Comparison of ENCODE assay signal across 8 cellular contexts in the genomic region with DNA sequence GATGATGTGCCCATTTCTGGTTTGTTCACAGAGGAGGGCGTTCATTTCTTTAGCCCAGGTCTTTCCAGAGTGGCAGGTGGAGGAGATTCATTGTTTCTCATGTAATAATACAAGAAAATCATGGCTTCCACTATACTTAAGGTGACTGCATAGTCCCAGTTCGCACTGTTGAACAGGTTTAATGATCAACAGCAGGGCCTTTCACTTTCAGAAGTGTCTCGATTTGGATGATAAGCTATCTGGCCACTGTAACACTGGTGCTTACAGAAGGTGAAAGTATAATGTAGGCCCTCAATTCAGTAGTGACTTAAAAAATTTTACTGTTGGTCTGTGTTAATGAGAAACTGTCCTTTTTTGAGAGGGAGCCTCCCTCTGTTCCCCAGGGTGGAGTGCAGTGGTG. TPM values are rescaled to one million over a fixed set of nuclear protein-coding genes. Genes with fewer than 3 reads are reported as not detected.
DNase-seq lines count a peak whose midpoint lies in the region; ATAC-seq and TF ChIP-seq lines count a peak whose summit lies in the region.

No MANE protein-coding gene starts in this region.

- BruUV-seq in HCT116 (replicated peaks; lab: Mats Ljungman, UMichigan) (no TSS peak), PC-9 (replicated peaks; lab: Mats Ljungman, UMichigan) (no TSS peak)

- peak overlapping the region; percentile 93 for H3K4me2 ChIP-seq in HCT116 (ENCODE audit: low read length)
- peak overlapping the region; percentile 79 for H3K4me2 ChIP-seq in PC-9

- H3K9me3 ChIP-seq in HCT116 (ENCODE audit: control insufficient read depth in 1 of 2, insufficient read depth in 1 of 2, low read depth in 1 of 2, low read length in 2 of 2) (no peaks in the 10 kb centered on the region), PC-9 (ENCODE audit: insufficient read depth, low read depth) (no peaks in the 10 kb centered on the region), MG63 (no peaks in the 10 kb centered on the region)

- H3K36me3 ChIP-seq in HCT116 (ENCODE audit: control insufficient read depth in 1 of 2, insufficient read depth in 2 of 2, low read length in 2 of 2) (peaks cover under 1 to 7% of the 10 kb centered on the region in 2 experiments; a peak in 3 of 4 replicates), PC-9 (ENCODE audit: low read depth) (no peaks in the 10 kb centered on the region), kidney epithelial cell (ENCODE audit: control insufficient read depth, insufficient read depth, low read length) (no peaks in the 10 kb centered on the region), MG63 (peaks cover 24% of the 10 kb centered on the region)

- RAD21 ChIA-PET in HCT116 (lab: Charles Lee; ENCODE audit: low non-redundant PET in 1 of 2, low total read pairs in 2 of 2, uncharacterized antibody in 2 of 2, unreplicated experiment in 2 of 2): no interaction called here

- H4K20me1 ChIP-seq in HCT116 (ENCODE audit: insufficient read depth): no peaks in the 10 kb centered on the region
- H4K20me1 ChIP-seq in PC-9 (ENCODE audit: insufficient read depth): peaks cover 4% of the 10 kb centered on the region; the same call in 1 of the 2 replicates

- DNase-seq in HCT116 (ENCODE audit: low read depth, low spot score) (no peak), PC-9 (no peak), kidney epithelial cell (ENCODE audit: low read depth) (no peak), MG63 (no peak), posterior cingulate gyrus (no peak), NCI-H526 (lab: John Stamatoyannopoulos, UW) (no peak), GM03348 (ENCODE audit: low spot score) (no peak)

- intact Hi-C loops in HCT116 (cut with micrococcal nuclease) (loop anchor here (5.0 to 10.0 kb wide), 2 partner anchors 372 to 710 kb away; no protein-coding TSS in a partner anchor), PC-9 (cut with micrococcal nuclease; ENCODE audit: unreplicated experiment) (loop anchor here (5.0 to 10.0 kb wide), 4 partner anchors 82 to 690 kb away; no protein-coding TSS in a partner anchor), posterior cingulate gyrus (cut with DNase I) (loop anchor here (10.0 kb wide), 3 partner anchors 310 to 410 kb away; a partner anchor contains a TSS)

- no peak for TF ChIP-seq RAD21 in HCT116 (IDR thresholded peaks at IDR 0.05; ENCODE audit: low read depth)

- peaks cover 35% of the 10 kb centered on the region for H3K79me2 ChIP-seq in HCT116 (ENCODE audit: insufficient read depth, low read length)
- peaks cover 20% of the 10 kb centered on the region for H3K79me2 ChIP-seq in PC-9 (ENCODE audit: low read depth)

- peak overlapping the region; percentile 81 for H3K9ac ChIP-seq in HCT116 (ENCODE audit: low read length)

- no peak for TF ChIP-seq CTCF in HCT116 (IDR thresholded peaks at IDR 0.05 in 2 of 3, conservative IDR thresholded peaks at IDR 0.05 in 1 of 3; ENCODE audit: borderline replicate concordance in 1 of 3, insufficient read depth in 1 of 3, low read depth in 2 of 3, low read length in 2 of 3)
- TF ChIP-seq CTCF in PC-9 (conservative IDR thresholded peaks at IDR 0.05): no peak
- TF ChIP-seq CTCF in kidney epithelial cell (IDR thresholded peaks at IDR 0.05; ENCODE audit: insufficient read depth, low read length, poor library complexity, severe bottlenecking): no peak

- H3F3A ChIP-seq in PC-9 (ENCODE audit: insufficient read depth, low read depth): no peaks in the 10 kb centered on the region

- H3K27ac ChIP-seq in HCT116 (ENCODE audit: low read depth, low read length): no peak overlapping the region
- no peak overlapping the region for H3K27ac ChIP-seq in PC-9

- H3K4me3 ChIP-seq in HCT116 (replicated peaks in 1 of 2; ENCODE audit: low read depth in 1 of 2, low read length in 2 of 2) (peak overlapping the region; percentile 79 to 92), PC-9 (peak overlapping the region; percentile 77), kidney epithelial cell (ENCODE audit: low read depth, low read length) (peak overlapping the region; percentile 77), MG63 (no peak overlapping the region)

- no peak for TF ChIP-seq POLR2A in HCT116 (IDR thresholded peaks at IDR 0.05; ENCODE audit: borderline replicate concordance, extremely low read depth, insufficient read depth, insufficient read length)

- H3K27me3 ChIP-seq in HCT116 (ENCODE audit: insufficient read depth, low read length): no peaks in the 10 kb centered on the region
- no peaks in the 10 kb centered on the region for H3K27me3 ChIP-seq in PC-9 (ENCODE audit: insufficient read depth, low read depth)
- H3K27me3 ChIP-seq in kidney epithelial cell (ENCODE audit: control insufficient read depth, insufficient read depth, low read length): no peaks in the 10 kb centered on the region
- no peaks in the 10 kb centered on the region for H3K27me3 ChIP-seq in MG63

- H2AFZ ChIP-seq in HCT116 (ENCODE audit: low read depth, low read length, poor library complexity, severe bottlenecking) (no peak overlapping the region), PC-9 (no peak overlapping the region)

- peaks cover 10 to 27% of the 10 kb centered on the region in 2 experiments; a peak in 3 of 4 replicates for H3K4me1 ChIP-seq in HCT116 (ENCODE audit: control insufficient read depth in 1 of 2, insufficient read depth in 2 of 2, low read length in 2 of 2)
- peaks cover 13% of the 10 kb centered on the region for H3K4me1 ChIP-seq in PC-9 (replicated peaks; ENCODE audit: insufficient read depth)

- H3K9me2 ChIP-seq in HCT116 (ENCODE audit: insufficient read depth): no peaks in the 10 kb centered on the region
- H3K9me2 ChIP-seq in PC-9 (ENCODE audit: insufficient read depth): no peaks in the 10 kb centered on the region

- POLR2A ChIA-PET in HCT116 (lab: Charles Lee) (no interaction called here), PC-9 (lab: Charles Lee; ENCODE audit: unreplicated experiment) (no interaction called here)

- ATAC-seq in GM18508 (IDR thresholded peaks at IDR 0.05; ENCODE audit: insufficient read depth, unreplicated experiment) (peak; percentile 62), HCT116 (no peak)

- CTCF ChIA-PET in HCT116 (lab: Charles Lee): interaction anchor here (1.3 kb wide), 1 partner anchor 10 kb away, joined by 4 read pairs; no protein-coding TSS in a partner anchor
- CTCF ChIA-PET in PC-9 (lab: Charles Lee): no interaction called here

TF ChIP-seq in HCT116, 20 proteins besides CTCF, POLR2A, EP300 and RAD21 (continues in another document):
- TF ChIP-seq ELF1 (IDR thresholded peaks at IDR 0.05; ENCODE audit: borderline replicate concordance, low read depth) (no peak), EZH2 (IDR thresholded peaks at IDR 0.05) (no peak), SRF (IDR thresholded peaks at IDR 0.05; ENCODE audit: low read depth) (no peak), SIN3A (IDR thresholded peaks at IDR 0.05; ENCODE audit: low read depth) (no peak), SP1 (IDR thresholded peaks at IDR 0.05; ENCODE audit: low read depth) (no peak)
- TF ChIP-seq, protein P1, sequence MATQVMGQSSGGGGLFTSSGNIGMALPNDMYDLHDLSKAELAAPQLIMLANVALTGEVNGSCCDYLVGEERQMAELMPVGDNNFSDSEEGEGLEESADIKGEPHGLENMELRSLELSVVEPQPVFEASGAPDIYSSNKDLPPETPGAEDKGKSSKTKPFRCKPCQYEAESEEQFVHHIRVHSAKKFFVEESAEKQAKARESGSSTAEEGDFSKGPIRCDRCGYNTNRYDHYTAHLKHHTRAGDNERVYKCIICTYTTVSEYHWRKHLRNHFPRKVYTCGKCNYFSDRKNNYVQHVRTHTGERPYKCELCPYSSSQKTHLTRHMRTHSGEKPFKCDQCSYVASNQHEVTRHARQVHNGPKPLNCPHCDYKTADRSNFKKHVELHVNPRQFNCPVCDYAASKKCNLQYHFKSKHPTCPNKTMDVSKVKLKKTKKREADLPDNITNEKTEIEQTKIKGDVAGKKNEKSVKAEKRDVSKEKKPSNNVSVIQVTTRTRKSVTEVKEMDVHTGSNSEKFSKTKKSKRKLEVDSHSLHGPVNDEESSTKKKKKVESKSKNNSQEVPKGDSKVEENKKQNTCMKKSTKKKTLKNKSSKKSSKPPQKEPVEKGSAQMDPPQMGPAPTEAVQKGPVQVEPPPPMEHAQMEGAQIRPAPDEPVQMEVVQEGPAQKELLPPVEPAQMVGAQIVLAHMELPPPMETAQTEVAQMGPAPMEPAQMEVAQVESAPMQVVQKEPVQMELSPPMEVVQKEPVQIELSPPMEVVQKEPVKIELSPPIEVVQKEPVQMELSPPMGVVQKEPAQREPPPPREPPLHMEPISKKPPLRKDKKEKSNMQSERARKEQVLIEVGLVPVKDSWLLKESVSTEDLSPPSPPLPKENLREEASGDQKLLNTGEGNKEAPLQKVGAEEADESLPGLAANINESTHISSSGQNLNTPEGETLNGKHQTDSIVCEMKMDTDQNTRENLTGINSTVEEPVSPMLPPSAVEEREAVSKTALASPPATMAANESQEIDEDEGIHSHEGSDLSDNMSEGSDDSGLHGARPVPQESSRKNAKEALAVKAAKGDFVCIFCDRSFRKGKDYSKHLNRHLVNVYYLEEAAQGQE (IDR thresholded peaks at IDR 0.05; ENCODE audit: low read depth): no peak
- TF ChIP-seq, protein P2, sequence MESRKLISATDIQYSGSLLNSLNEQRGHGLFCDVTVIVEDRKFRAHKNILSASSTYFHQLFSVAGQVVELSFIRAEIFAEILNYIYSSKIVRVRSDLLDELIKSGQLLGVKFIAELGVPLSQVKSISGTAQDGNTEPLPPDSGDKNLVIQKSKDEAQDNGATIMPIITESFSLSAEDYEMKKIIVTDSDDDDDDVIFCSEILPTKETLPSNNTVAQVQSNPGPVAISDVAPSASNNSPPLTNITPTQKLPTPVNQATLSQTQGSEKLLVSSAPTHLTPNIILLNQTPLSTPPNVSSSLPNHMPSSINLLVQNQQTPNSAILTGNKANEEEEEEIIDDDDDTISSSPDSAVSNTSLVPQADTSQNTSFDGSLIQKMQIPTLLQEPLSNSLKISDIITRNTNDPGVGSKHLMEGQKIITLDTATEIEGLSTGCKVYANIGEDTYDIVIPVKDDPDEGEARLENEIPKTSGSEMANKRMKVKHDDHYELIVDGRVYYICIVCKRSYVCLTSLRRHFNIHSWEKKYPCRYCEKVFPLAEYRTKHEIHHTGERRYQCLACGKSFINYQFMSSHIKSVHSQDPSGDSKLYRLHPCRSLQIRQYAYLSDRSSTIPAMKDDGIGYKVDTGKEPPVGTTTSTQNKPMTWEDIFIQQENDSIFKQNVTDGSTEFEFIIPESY (IDR thresholded peaks at IDR 0.05; ENCODE audit: extremely low read depth, insufficient replicate concordance, low read length): no peak

RNA-seq across cellular contexts. Expression of a gene that starts 1.4 kb away (rescaled TPM):
- 38.4 TPM for total RNA-seq in HCT116 (2021; ENCODE audit: unreplicated experiment)
- 23.8 and 30.7 TPM in 2 replicates for polyA plus RNA-seq in HCT116 (2012)
- total RNA-seq in PC-9 (2021): 14.5 and 19.6 TPM in 2 replicates
- 32.8 and 33.4 TPM in 2 replicates for total RNA-seq in kidney epithelial cell
- 21.1 and 21.9 TPM in 2 replicates for total RNA-seq in MG63 (2014; rRNA removed; shearing (Covaris generic); ENCODE audit: low replicate concordance)

RNA-seq across cellular contexts. Expression of a gene that starts 51.6 kb away (rescaled TPM):
- 42.5 TPM for total RNA-seq in HCT116 (2021; ENCODE audit: unreplicated experiment)
- 46.4 and 54.2 TPM in 2 replicates for polyA plus RNA-seq in HCT116 (2012)
- 34.1 and 39.9 TPM in 2 replicates for total RNA-seq in PC-9 (2021)
- 79.8 and 90.6 TPM in 2 replicates for total RNA-seq in kidney epithelial cell
- 35.9 and 41.3 TPM in 2 replicates for total RNA-seq in MG63 (2014; rRNA removed; shearing (Covaris generic); ENCODE audit: low replicate concordance)
